In genomic region chrX:88244066-88244465, GRCh38 we compare ENCODE assay signal across 31 cellular contexts.
DNase-seq lines count a peak whose midpoint lies in the region; ATAC-seq, FAIRE-seq and TF ChIP-seq lines count a peak whose summit lies in the region.
"Had no signal": no experiment of that assay in that cellular context is flagged by ENCODE, and none has a peak within 500 bp of the region (broad histone marks: within the 10 kb centered on the region; RNA-seq: fewer than 3 reads in every experiment).

No MANE protein-coding gene starts in this region.

- no peak overlapping the region for H2BK15ac ChIP-seq in H1 (ENCODE audit: low read length)

- no peaks in the 10 kb centered on the region for H3F3A ChIP-seq in GM23338 (replicated peaks; ENCODE audit: low read depth)

- H3K79me1 ChIP-seq in H1 (ENCODE audit: low read depth, low read length): no peaks in the 10 kb centered on the region

- H3K27me3 Mint-ChIP-seq in GM23338 (ENCODE audit: insufficient read depth, low read depth, poor library complexity): no peaks in the 10 kb centered on the region
- H3K27me3 Mint-ChIP-seq: CD8-positive, alpha-beta memory T cell; T-cell had no signal

- peaks cover 10% of the 10 kb centered on the region; the same call in 2 of the 3 replicates for H3K4me1 Mint-ChIP-seq in GM23338
- H3K4me1 Mint-ChIP-seq: CD14-positive monocyte; CD8-positive, alpha-beta memory T cell; T-cell had no signal

- H3K36me3 Mint-ChIP-seq in GM23338 (ENCODE audit: low read depth): peaks cover 5% of the 10 kb centered on the region; the same call in 2 of the 3 replicates
- H3K36me3 Mint-ChIP-seq: CD14-positive monocyte; CD8-positive, alpha-beta memory T cell; T-cell had no signal

- TF ChIP-seq EP300 in H1 (IDR thresholded peaks at IDR 0.05; ENCODE audit: borderline replicate concordance in 1 of 2, low read depth in 2 of 2, low read length in 2 of 2): no peak

- no peak overlapping the region for H3K4me3 ChIP-seq in GM23338
- H3K4me3 ChIP-seq in H1 (ENCODE audit: extremely low read depth in 1 of 4, insufficient read depth in 2 of 4, low read depth in 3 of 4, low read length in 4 of 4): no peak overlapping the region
- H3K4me3 ChIP-seq: HAP-1, MG63, SJCRH30 had no signal

- H2BK5ac ChIP-seq in H1 (ENCODE audit: low read depth, low read length): no peak overlapping the region

- no peaks in the 10 kb centered on the region for H3K79me2 ChIP-seq in GM23338 (replicated peaks; ENCODE audit: insufficient read depth)
- no peaks in the 10 kb centered on the region for H3K79me2 ChIP-seq in H1 (ENCODE audit: control insufficient read depth in 1 of 2, insufficient read depth in 2 of 2, low read length in 2 of 2)

- DNase-seq in GM23338 (ENCODE audit: low spot score): peak; percentile 28
- DNase-seq in NCI-H1105 treated with DMSO at 0.1 percent for 48 hours (lab: John Stamatoyannopoulos, UW): peak; percentile 58
- peak in 1 of 2 experiments; percentile 21 for DNase-seq in H1 (ENCODE audit: low read depth in 1 of 2, low spot score in 2 of 2)
- peak; percentile 27 for DNase-seq in iPS-NIHi7 (ENCODE audit: extremely low spot score)
- DNase-seq in NCI-H2029 treated with DMSO at 0.1 percent for 48 hours (lab: John Stamatoyannopoulos, UW): no peak
- DNase-seq in 8988T: no peak
- DNase-seq: ACHN; BE2C; CD8-positive, alpha-beta memory T cell; DMS 273 treated with DMSO at 0.1 percent for 48 hours; DMS79; GF-D8; IMR-90; KG1; MG63; NCI-H1694; NCI-H2081; NCI-H2171 treated with DMSO at 0.1 percent for 48 hours; NCI-H446; NCI-H524 treated with DMSO at 0.1 percent for 48 hours; NCI-H774; PC-3; SJCRH30; T-cell had no signal

- H3K9ac ChIP-seq in H1 (replicated peaks in 1 of 4; ENCODE audit: extremely low read depth in 1 of 4, low read depth in 3 of 4, low read length in 3 of 4): no peak overlapping the region

- H3K36me3 ChIP-seq in GM23338 (ENCODE audit: insufficient read depth) (no peaks in the 10 kb centered on the region), H1 (ENCODE audit: control insufficient read depth in 2 of 4, insufficient read depth in 4 of 4, low read length in 3 of 4) (no peaks in the 10 kb centered on the region)
- H3K36me3 ChIP-seq: BE2C, HAP-1, MG63, SJCRH30 had no signal

- TF ChIP-seq CTCF in GM23338 (conservative IDR thresholded peaks at IDR 0.05; ENCODE audit: low read depth in 2 of 2): no peak
- no peak for TF ChIP-seq CTCF in H1 (IDR thresholded peaks at IDR 0.05; ENCODE audit: control extremely low read depth in 1 of 3, insufficient read depth in 1 of 3, low read depth in 1 of 3, low read length in 3 of 3)

- H3K27ac Mint-ChIP-seq in GM23338: no peak overlapping the region
- H3K27ac Mint-ChIP-seq: CD14-positive monocyte; CD8-positive, alpha-beta memory T cell; T-cell had no signal

- H2AFZ ChIP-seq in GM23338 (no peak overlapping the region), H1 (ENCODE audit: low read length) (no peak overlapping the region)

- H4K91ac ChIP-seq in H1 (replicated peaks; ENCODE audit: insufficient read length, low read length): no peak overlapping the region

- H3K4me2 ChIP-seq in GM23338: 0 out of 2 replicates have a peak overlapping the region, but pooled peaks have one; percentile 54
- peak overlapping the region in 1 of 2 experiments; percentile 7; a peak in 1 of 4 replicates for H3K4me2 ChIP-seq in H1 (ENCODE audit: insufficient read depth in 1 of 2, low read depth in 2 of 2, low read length in 2 of 2)

- H3K27ac ChIP-seq in GM23338 (ENCODE audit: low read depth) (no peak overlapping the region), H1 (ENCODE audit: low read depth, low read length) (no peak overlapping the region)
- H3K27ac ChIP-seq: 22Rv1, SJCRH30 had no signal

- ATAC-seq in GM23338: no peak
- ATAC-seq in SK-N-SH treated with all-trans-retinoic acid at 6 μM for 48 hours: no peak
- ATAC-seq: PC-3, Right ventricle myocardium inferior, T-cell had no signal

- no peak overlapping the region for H3K4ac ChIP-seq in H1 (replicated peaks; ENCODE audit: insufficient read length, low read depth, low read length)

- 75% methylated on average over 1 of the region's 1 CpG; no CpG with 5 or more reads in 1 of the 2 experiments for WGBS in H1 (ENCODE audit: extremely low coverage in 1 of 2, insufficient coverage in 1 of 2, insufficient read length in 1 of 2, insufficient replicate concordance in 2 of 2, low coverage in 1 of 2, low lambda C conversion rate in 2 of 2, missing lambda C conversion rate in 1 of 2), 2 experiments

- no peak overlapping the region for H3K23ac ChIP-seq in H1 (ENCODE audit: insufficient read length)

- no peak overlapping the region for H2BK120ac ChIP-seq in H1 (replicated peaks; ENCODE audit: low read depth, low read length)

- no peak overlapping the region for H3K18ac ChIP-seq in H1 (ENCODE audit: extremely low read depth, low read length)

- H3K14ac ChIP-seq in H1 (ENCODE audit: insufficient read length): no peak overlapping the region

- H3K9me3 Mint-ChIP-seq in GM23338: no peaks in the 10 kb centered on the region; the same call in 2 of the 3 replicates

- H3K9me2 ChIP-seq in GM23338 (ENCODE audit: insufficient read depth): 0 out of 2 replicates have a peak, but pooled peaks cover 3% of the 10 kb centered on the region

- FAIRE-seq in H1 (lab: Jason Lieb, UNC): peak; percentile 82
- FAIRE-seq: GM12891, HTR-8/SVneo had no signal

- no peak overlapping the region for H4K5ac ChIP-seq in H1 (ENCODE audit: insufficient read length, low read depth, low read length)

- POLR2A ChIA-PET in H1 (lab: Charles Lee; ENCODE audit: partially characterized antibody): no interaction called here

- no peak overlapping the region for H2BK12ac ChIP-seq in H1 (ENCODE audit: low read depth, low read length)

- H2BK20ac ChIP-seq in H1 (ENCODE audit: low read length): no peak overlapping the region

- H3K56ac ChIP-seq in H1 (replicated peaks; ENCODE audit: insufficient read length, low read depth, low read length): no peak overlapping the region

- no peaks in the 10 kb centered on the region for H4K20me1 ChIP-seq in GM23338 (replicated peaks; ENCODE audit: insufficient read depth)
- H4K20me1 ChIP-seq in H1 (replicated peaks in 1 of 2; ENCODE audit: control insufficient read depth in 1 of 2, insufficient read depth in 2 of 2, low read length in 2 of 2): no peaks in the 10 kb centered on the region

- TF ChIP-seq RAD21 in H1 (IDR thresholded peaks at IDR 0.05 in 1 of 2, conservative IDR thresholded peaks at IDR 0.05 in 1 of 2; ENCODE audit: low read depth in 2 of 2, low read length in 2 of 2): no peak

- H2AK5ac ChIP-seq in H1 (ENCODE audit: low read depth, low read length): no peak overlapping the region

- H3K9me3 ChIP-seq in H1 (ENCODE audit: insufficient read depth in 2 of 2, low read depth in 1 of 2, low read length in 1 of 2): no peaks in the 10 kb centered on the region
- H3K9me3 ChIP-seq: BE2C, HAP-1, MG63, SJCRH30 had no signal

- CTCF ChIA-PET in H1 (lab: Charles Lee; ENCODE audit: partially characterized antibody): no interaction called here

- no peak overlapping the region for H3K4me3 Mint-ChIP-seq in GM23338
- H3K4me3 Mint-ChIP-seq: CD14-positive monocyte; CD8-positive, alpha-beta memory T cell; T-cell had no signal

- H3K23me2 ChIP-seq in H1 (ENCODE audit: low read depth, low read length): no peaks in the 10 kb centered on the region

- no peak for TF ChIP-seq POLR2A in H1 (IDR thresholded peaks at IDR 0.05; ENCODE audit: control extremely low read depth in 1 of 2, low read depth in 2 of 2, low read length in 2 of 2)

- no peak overlapping the region for H4K8ac ChIP-seq in H1 (ENCODE audit: extremely low read depth, insufficient read depth, low read length)

- H3K27me3 ChIP-seq in GM23338 (ENCODE audit: insufficient read depth) (no peaks in the 10 kb centered on the region), H1 (replicated peaks in 1 of 4; ENCODE audit: control insufficient read depth in 3 of 4, extremely low read depth in 1 of 4, insufficient read depth in 3 of 4, low read length in 3 of 4) (no peaks in the 10 kb centered on the region)
- H3K27me3 ChIP-seq: BE2C, MG63, SJCRH30 had no signal

- no peaks in the 10 kb centered on the region for H3K4me1 ChIP-seq in GM23338 (ENCODE audit: insufficient read depth)
- 0 out of 7 replicates have a peak, but pooled peaks cover 0 to 2% (median 0%) of the 10 kb centered on the region in 4 experiments for H3K4me1 ChIP-seq in H1 (replicated peaks in 1 of 4; ENCODE audit: control insufficient read depth in 3 of 4, insufficient read depth in 4 of 4, low read length in 3 of 4)
- H3K4me1 ChIP-seq: BE2C, HAP-1, SJCRH30 had no signal

TF ChIP-seq in H1, 55 proteins besides CTCF, POLR2A, EP300 and RAD21:
- TF ChIP-seq NANOG (IDR thresholded peaks at IDR 0.05; ENCODE audit: insufficient read depth, low read depth, low read length, poor library complexity, severe bottlenecking) (peak; percentile 79), EGR1 (IDR thresholded peaks at IDR 0.05; ENCODE audit: borderline replicate concordance, low read depth, low read length) (no peak)

TF ChIP-seq in SK-N-SH treated with all-trans-retinoic acid at 6 μM for 48 hours, 23 proteins besides CTCF, POLR2A, EP300 and RAD21:
- TF ChIP-seq ZNF8 (CRISPR knock-in tag; IDR thresholded peaks at IDR 0.05) (no peak), ARNTL (CRISPR knock-in tag; IDR thresholded peaks at IDR 0.05; ENCODE audit: borderline replicate concordance, low read depth) (no peak), TOX (CRISPR knock-in tag; IDR thresholded peaks at IDR 0.05; ENCODE audit: borderline replicate concordance) (no peak), BACH2 (CRISPR knock-in tag; IDR thresholded peaks at IDR 0.05; ENCODE audit: borderline replicate concordance) (no peak), SNAI2 (CRISPR knock-in tag; IDR thresholded peaks at IDR 0.05) (no peak), ZFP30 (CRISPR knock-in tag; IDR thresholded peaks at IDR 0.05) (no peak)
- TF ChIP-seq, protein P1, sequence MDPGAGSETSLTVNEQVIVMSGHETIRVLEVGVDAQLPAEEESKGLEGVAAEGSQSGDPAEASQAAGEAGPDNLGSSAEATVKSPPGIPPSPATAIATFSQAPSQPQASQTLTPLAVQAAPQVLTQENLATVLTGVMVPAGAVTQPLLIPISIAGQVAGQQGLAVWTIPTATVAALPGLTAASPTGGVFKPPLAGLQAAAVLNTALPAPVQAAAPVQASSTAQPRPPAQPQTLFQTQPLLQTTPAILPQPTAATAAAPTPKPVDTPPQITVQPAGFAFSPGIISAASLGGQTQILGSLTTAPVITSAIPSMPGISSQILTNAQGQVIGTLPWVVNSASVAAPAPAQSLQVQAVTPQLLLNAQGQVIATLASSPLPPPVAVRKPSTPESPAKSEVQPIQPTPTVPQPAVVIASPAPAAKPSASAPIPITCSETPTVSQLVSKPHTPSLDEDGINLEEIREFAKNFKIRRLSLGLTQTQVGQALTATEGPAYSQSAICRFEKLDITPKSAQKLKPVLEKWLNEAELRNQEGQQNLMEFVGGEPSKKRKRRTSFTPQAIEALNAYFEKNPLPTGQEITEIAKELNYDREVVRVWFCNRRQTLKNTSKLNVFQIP (CRISPR knock-in tag; IDR thresholded peaks at IDR 0.05; ENCODE audit: borderline replicate concordance, low read depth): no peak
TF ChIP-seq in SK-N-SH treated with all-trans-retinoic acid at 6 μM for 48 hours: peak in this region for 0.

Comparison
In these comparisons a context has a peak if more than half of its experiments do, and no peak if none do; other contexts are left out.
1. DNase-seq: peak in GM23338 (single experiment), NCI-H1105 treated with DMSO at 0.1 percent for 48 hours (single experiment) and iPS-NIHi7 (single experiment); none in NCI-H2029 treated with DMSO at 0.1 percent for 48 hours (single experiment) and 8988T (single experiment).